Comparison of ENCODE assay signal across 8 cellular contexts in genomic region chr6:37102299-37103168, GRCh38.
DNase-seq lines count a peak whose midpoint lies in the region; ATAC-seq and TF ChIP-seq lines count a peak whose summit lies in the region.

No MANE protein-coding gene starts in this region.

- H3K27ac ChIP-seq in colonic mucosa = peak overlapping the region; percentile 93

- DNase-seq in AG08395 (ENCODE audit: low spot score) (peak; percentile 94), NCI-H460 (ENCODE audit: extremely low read depth, low read depth) (peak; percentile 57), colonic mucosa (peak; percentile 74), left colon (peak; percentile 78 to 87)
- DNase-seq in activated CD4-positive, alpha-beta T cell treated with anti-CD3 and anti-CD28 coated beads, Interleukin-2, amount 10 ng/mL, durations not matched to agents 24 days and 14 days = peak; percentile 93
- peak; percentile 30 to 59 (median 42) for DNase-seq in stimulated activated CD4-positive, alpha-beta T cell treated with anti-CD3 and anti-CD28 coated beads, Interleukin-1b, Interleukin-23, amount 100 ng/mL, for 24 hours (ENCODE audit: low read depth in 4 of 4, low spot score in 1 of 4)

- H3K36me3 ChIP-seq in colonic mucosa = no peaks in the 10 kb centered on the region

- H3K9ac ChIP-seq in colonic mucosa (ENCODE audit: low read depth in 2 of 2, low read length in 2 of 2) = peak overlapping the region; percentile 20 to 76

- H3K27me3 Mint-ChIP-seq in activated CD4-positive, alpha-beta T cell treated with anti-CD3 and anti-CD28 coated beads, Interleukin-2, amount 10 ng/mL, durations not matched to agents 24 days and 14 days = no peaks in the 10 kb centered on the region

- H3K27ac Mint-ChIP-seq in activated CD4-positive, alpha-beta T cell treated with anti-CD3 and anti-CD28 coated beads, Interleukin-2, amount 10 ng/mL, durations not matched to agents 24 days and 14 days = peak overlapping the region; percentile 92

- peaks cover 36% of the 10 kb centered on the region for H3K4me1 Mint-ChIP-seq in activated CD4-positive, alpha-beta T cell treated with anti-CD3 and anti-CD28 coated beads, Interleukin-2, amount 10 ng/mL, durations not matched to agents 24 days and 14 days

- ATAC-seq in GM19023 (IDR thresholded peaks at IDR 0.05; ENCODE audit: unreplicated experiment) = peak; percentile 84
- ATAC-seq in HG03342 (IDR thresholded peaks at IDR 0.05; ENCODE audit: unreplicated experiment) = peak; percentile 88
- ATAC-seq in left colon = peak; percentile 62

- H3K4me3 Mint-ChIP-seq in activated CD4-positive, alpha-beta T cell treated with anti-CD3 and anti-CD28 coated beads, Interleukin-2, amount 10 ng/mL, durations not matched to agents 24 days and 14 days = peak overlapping the region; percentile 69

- H3K9me3 ChIP-seq in colonic mucosa = no peaks in the 10 kb centered on the region

- TF ChIP-seq CTCF in colonic mucosa (IDR thresholded peaks at IDR 0.05) = no peak

- H3K27me3 ChIP-seq in colonic mucosa = no peaks in the 10 kb centered on the region

- peaks cover 9% of the 10 kb centered on the region for H3K4me1 ChIP-seq in colonic mucosa

- H3K4me3 ChIP-seq in colonic mucosa = peak overlapping the region; percentile 42

- H3K9me3 Mint-ChIP-seq in activated CD4-positive, alpha-beta T cell treated with anti-CD3 and anti-CD28 coated beads, Interleukin-2, amount 10 ng/mL, durations not matched to agents 24 days and 14 days = no peaks in the 10 kb centered on the region

- intact Hi-C loops in activated CD4-positive, alpha-beta T cell treated with anti-CD3 and anti-CD28 coated beads, Interleukin-2, amount 10 ng/mL, durations not matched to agents 24 days and 14 days (cut with micrococcal nuclease) = loop anchor here (1.0 to 2.0 kb wide), 3 partner anchors 8 to 67 kb away; no protein-coding TSS in a partner anchor
- intact Hi-C loops in colonic mucosa (cut with DNase I) (no loop called here), left colon (cut with DNase I, micrococcal nuclease) (no loop called here)

- no peaks in the 10 kb centered on the region for H3K36me3 Mint-ChIP-seq in activated CD4-positive, alpha-beta T cell treated with anti-CD3 and anti-CD28 coated beads, Interleukin-2, amount 10 ng/mL, durations not matched to agents 24 days and 14 days (ENCODE audit: low read depth)

Comparison
In these comparisons a context has a peak if more than half of its experiments do, and no peak if none do; other contexts are left out.
1. Peak in every context shown above with its lines: DNase-seq, ATAC-seq, H3K4me3 ChIP-seq and H3K27ac ChIP-seq.
2. DNase-seq: peak in every context shown above with its lines; median percentile 94 in AG08395; 93 in activated CD4-positive, alpha-beta T cell treated with anti-CD3 and anti-CD28 coated beads, Interleukin-2, amount 10 ng/mL, durations not matched to agents 24 days and 14 days; 82 in left colon; 74 in colonic mucosa; 57 in NCI-H460; 42 in stimulated activated CD4-positive, alpha-beta T cell treated with anti-CD3 and anti-CD28 coated beads, Interleukin-1b, Interleukin-23, amount 100 ng/mL, for 24 hours.